In the genomic region with DNA sequence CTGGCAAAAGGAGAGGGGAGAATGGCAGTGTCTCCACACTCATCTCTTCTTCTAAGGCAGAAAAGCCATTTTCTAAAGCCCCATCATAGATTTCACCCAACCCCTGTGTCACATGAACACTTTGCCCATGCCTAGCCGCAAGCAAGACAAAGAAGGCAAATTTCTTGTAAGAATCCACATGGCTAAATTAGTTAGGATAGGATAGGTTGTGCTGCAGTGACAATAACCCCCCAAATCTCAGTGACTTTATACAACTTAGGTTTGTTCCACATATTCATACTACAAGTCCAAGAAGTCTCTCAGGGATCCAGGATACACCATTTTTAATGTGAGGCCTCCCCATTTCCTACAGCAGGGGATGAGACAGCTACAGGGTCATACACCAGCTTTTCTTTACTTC, we compare ENCODE assay signal across 34 cellular contexts.
"Had no signal": no experiment of that assay in that cellular context is flagged by ENCODE, and none has a peak within 500 bp of the region (broad histone marks: within the 10 kb centered on the region; RNA-seq: fewer than 3 reads in every experiment).

No MANE protein-coding gene starts in this region.

- DNase-seq: activated effector memory CD4-positive, alpha-beta T cell treated with anti-CD3 and anti-CD28 coated beads, Interleukin-2, amount 50 U/mL, for 16 hours; activated effector memory CD4-positive, alpha-beta T cell treated with Interleukin-2 at 50 U/mL for 16 hours; activated gamma-delta T cell; activated gamma-delta T cell treated with Interleukin-2 at 50 U/mL for 16 hours; activated naive CD4-positive, alpha-beta T cell; activated naive CD4-positive, alpha-beta T cell treated with anti-CD3 and anti-CD28 coated beads for 36 hours; activated naive CD4-positive, alpha-beta T cell treated with anti-CD3 and anti-CD28 coated beads, Interleukin-2, amount 10 ng/mL, durations not matched to agents 7 days and 5 days; activated naive CD4-positive, alpha-beta T cell treated with anti-CD3 and anti-CD28 coated beads, Interleukin-2, amount 50 U/mL, for 16 hours; activated naive CD4-positive, alpha-beta T cell treated with Interleukin-2 at 50 U/mL for 16 hours; activated naive CD8-positive, alpha-beta T cell treated with anti-CD3 and anti-CD28 coated beads for 36 hours; activated naive CD8-positive, alpha-beta T cell treated with anti-CD3 and anti-CD28 coated beads, Interleukin-2, amount 10 ng/mL, durations not matched to agents 7 days and 5 days; activated naive CD8-positive, alpha-beta T cell treated with anti-CD3 and anti-CD28 coated beads, Interleukin-2, amount 50 U/mL, for 24 hours; activated T-cell treated with anti-CD3 and anti-CD28 coated beads, Interleukin-2, amount 50 U/mL, for 1 hour; activated T-cell treated with anti-CD3 and anti-CD28 coated beads, Interleukin-2, amount 50 U/mL, for 24 hours; activated T-cell treated with anti-CD3 and anti-CD28 coated beads, Interleukin-2, amount 50 U/mL, for 4 hours; activated T-cell treated with anti-CD3 and anti-CD28 coated beads, Interleukin-2, amount 50 U/mL, for 48 hours; activated T-cell treated with anti-CD3 and anti-CD28 coated beads, Interleukin-2, amount 50 U/mL, for 72 hours; adrenal gland; amniotic stem cell; amygdala; anterior cingulate cortex; aorta; body of pancreas; brain microvascular endothelial cell; caudate nucleus; central memory CD4-positive, alpha-beta T cell; cerebellar nuclear complex had no signal

- H3K4me1 ChIP-seq: body of pancreas, breast epithelium had no signal

- H3K36me3 ChIP-seq: adrenal gland, ascending aorta, brain microvascular endothelial cell, breast epithelium, cardiac muscle cell had no signal

- H3K27ac ChIP-seq: adrenal gland, ascending aorta, body of pancreas, brain microvascular endothelial cell, breast epithelium, cardiac muscle cell had no signal

- H3K9me3 ChIP-seq: adrenal gland, ascending aorta, body of pancreas, breast epithelium had no signal

- H3K27me3 ChIP-seq: adrenal gland, ascending aorta, body of pancreas, brain microvascular endothelial cell, breast epithelium, cardiac muscle cell had no signal

- H3K4me3 ChIP-seq: adrenal gland, ascending aorta, body of pancreas, breast epithelium, cardiac muscle cell had no signal

- ATAC-seq: activated naive CD4-positive, alpha-beta T cell treated with anti-CD3 and anti-CD28 coated beads, Interleukin-2, amount 50 U/mL, for 72 hours; activated naive CD8-positive, alpha-beta T cell treated with anti-CD3 and anti-CD28 coated beads, Interleukin-2, amount 50 U/mL, for 24 hours; activated T-cell treated with anti-CD3 and anti-CD28 coated beads, Interleukin-2, amount 50 U/mL, for 4 hours; activated T-cell treated with anti-CD3 and anti-CD28 coated beads, Interleukin-2, amount 50 U/mL, for 72 hours; activated T-helper 17 cell treated with anti-CD3 and anti-CD28 coated beads, Interleukin-2, amount 50 U/mL, for 72 hours; body of pancreas had no signal

- FAIRE-seq: astrocyte, bronchial epithelial cell had no signal
